Comparison of ENCODE assay signal across 11 cellular contexts in the genomic region with DNA sequence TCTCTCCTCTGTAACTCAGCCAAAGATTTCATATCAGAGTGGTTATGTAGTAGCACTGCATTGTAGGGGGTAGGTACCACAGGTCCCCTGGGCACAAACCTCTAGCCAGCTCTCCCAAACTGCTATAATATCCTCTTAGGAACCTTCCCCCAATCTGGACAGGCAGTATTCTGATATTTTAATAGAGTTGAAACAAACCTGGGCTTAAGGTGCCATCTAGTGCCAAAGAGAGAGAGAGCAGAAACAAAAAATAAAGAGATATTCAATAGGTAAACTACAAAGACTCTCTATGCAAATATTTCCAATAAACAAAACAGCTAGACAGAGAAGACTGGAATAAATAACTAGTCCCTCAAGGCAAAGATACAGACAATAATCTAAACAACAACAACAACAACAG.
A peak's percentile ranks its signal among the peaks of the same experiment; 100 is the strongest.
DNase-seq lines count a peak whose midpoint lies in the region; ATAC-seq and TF ChIP-seq lines count a peak whose summit lies in the region.
"Had no signal": no experiment of that assay in that cellular context is flagged by ENCODE, and none has a peak within 500 bp of the region (broad histone marks: within the 10 kb centered on the region; RNA-seq: fewer than 3 reads in every experiment).

No MANE protein-coding gene starts in this region.

- no peak overlapping the region for H3K4me3 ChIP-seq in astrocyte of the spinal cord (ENCODE audit: low read depth, low read length)
- no peak overlapping the region for H3K4me3 ChIP-seq in CD8-positive, alpha-beta memory T cell (ENCODE audit: low read length)

- H3K4me3 Mint-ChIP-seq in nephron progenitor cell: no peak overlapping the region
- no peak overlapping the region for H3K4me3 Mint-ChIP-seq in CD8-positive, alpha-beta memory T cell
- H3K4me3 Mint-ChIP-seq: memory B cell had no signal

- DNase-seq in DMS53 treated with DMSO at 0.1 percent for 48 hours (lab: John Stamatoyannopoulos, UW; ENCODE audit: unreplicated experiment): peak; percentile 46
- DNase-seq in NCI-H146 (lab: John Stamatoyannopoulos, UW): peak; percentile 11
- peak; percentile 3 for DNase-seq in astrocyte of the spinal cord (ENCODE audit: low read depth, low spot score)
- no peak for DNase-seq in nephron progenitor cell
- DNase-seq in activated naive CD4-positive, alpha-beta T cell treated with anti-CD3 and anti-CD28 coated beads, Interleukin-2, amount 50 U/mL, for 16 hours: no peak
- no peak for DNase-seq in CD8-positive, alpha-beta memory T cell
- no peak for DNase-seq in NOMO-1 treated with DMSO at 0.1 percent for 48 hours (lab: John Stamatoyannopoulos, UW; ENCODE audit: unreplicated experiment)
- DNase-seq: caudate nucleus, T-helper 2 cell had no signal

- no peak for ATAC-seq in HG03097 (IDR thresholded peaks at IDR 0.05; ENCODE audit: low FRiP score, unreplicated experiment)

- H3K27me3 ChIP-seq in CD8-positive, alpha-beta memory T cell (ENCODE audit: insufficient read depth, low read length, poor library complexity, severe bottlenecking): no peaks in the 10 kb centered on the region

- no peaks in the 10 kb centered on the region for H3K4me1 ChIP-seq in CD8-positive, alpha-beta memory T cell (ENCODE audit: insufficient read depth, low read length)

- no peak overlapping the region for H3K27ac ChIP-seq in CD8-positive, alpha-beta memory T cell (ENCODE audit: low read depth, low read length)

- no peaks in the 10 kb centered on the region for H3K9me3 ChIP-seq in CD8-positive, alpha-beta memory T cell (ENCODE audit: low read length)

- CTCF ChIA-PET in CD8-positive, alpha-beta memory T cell (lab: Charles Lee): no interaction called here

- H3K27ac Mint-ChIP-seq in nephron progenitor cell: no peak overlapping the region
- H3K27ac Mint-ChIP-seq in CD8-positive, alpha-beta memory T cell: no peak overlapping the region
- H3K27ac Mint-ChIP-seq: memory B cell had no signal

- H3K9me3 Mint-ChIP-seq in nephron progenitor cell: peaks cover 21% of the 10 kb centered on the region
- peaks cover 7 to 46% (median 10%) of the 10 kb centered on the region in 5 donors for H3K9me3 Mint-ChIP-seq in CD8-positive, alpha-beta memory T cell

- H3K4me1 Mint-ChIP-seq in nephron progenitor cell: no peaks in the 10 kb centered on the region
- H3K4me1 Mint-ChIP-seq in CD8-positive, alpha-beta memory T cell: no peaks in the 10 kb centered on the region
- H3K4me1 Mint-ChIP-seq: memory B cell had no signal

- no peaks in the 10 kb centered on the region for H3K36me3 ChIP-seq in CD8-positive, alpha-beta memory T cell (ENCODE audit: insufficient read depth, low read length)

- no peaks in the 10 kb centered on the region for H3K27me3 Mint-ChIP-seq in nephron progenitor cell (ENCODE audit: low read depth, poor library complexity)
- no peaks in the 10 kb centered on the region for H3K27me3 Mint-ChIP-seq in CD8-positive, alpha-beta memory T cell
- H3K27me3 Mint-ChIP-seq: memory B cell had no signal

- POLR2A ChIA-PET in CD8-positive, alpha-beta memory T cell (lab: Charles Lee): no interaction called here

- in situ Hi-C loops in astrocyte of the spinal cord (cut with HindIII; ENCODE audit: low sequenced_read_pairs): no loop called here

- peak; percentile 34 for TF ChIP-seq CTCF in astrocyte of the spinal cord (IDR thresholded peaks at IDR 0.05; ENCODE audit: low read depth, low read length)
- peak; percentile 31 for TF ChIP-seq CTCF in nephron progenitor cell (IDR thresholded peaks at IDR 0.05)

- H3K36me3 Mint-ChIP-seq in nephron progenitor cell (ENCODE audit: low read depth): peaks cover 14% of the 10 kb centered on the region
- no peaks in the 10 kb centered on the region for H3K36me3 Mint-ChIP-seq in CD8-positive, alpha-beta memory T cell
- H3K36me3 Mint-ChIP-seq: memory B cell had no signal

Comparison
In these comparisons a context has a peak if more than half of its experiments do, and no peak if none do; other contexts are left out.
1. DNase-seq: peak in DMS53 treated with DMSO at 0.1 percent for 48 hours (single experiment), NCI-H146 (single experiment) and astrocyte of the spinal cord (single experiment); none in nephron progenitor cell (single experiment), activated naive CD4-positive, alpha-beta T cell treated with anti-CD3 and anti-CD28 coated beads, Interleukin-2, amount 50 U/mL, for 16 hours (single experiment), CD8-positive, alpha-beta memory T cell (0 of 5) and NOMO-1 treated with DMSO at 0.1 percent for 48 hours (single experiment).